ENCODE assay signal across 18 cellular contexts in genomic region chr22:37601203-37601539, GRCh38. TPM values are rescaled to one million over a fixed set of nuclear protein-coding genes. Genes with fewer than 3 reads are reported as not detected.
A peak's percentile ranks its signal among the peaks of the same experiment; 100 is the strongest.
DNase-seq lines count a peak whose midpoint lies in the region; ATAC-seq, FAIRE-seq and TF ChIP-seq lines count a peak whose summit lies in the region.
"Had no signal": no experiment of that assay in that cellular context is flagged by ENCODE, and none has a peak within 500 bp of the region (broad histone marks: within the 10 kb centered on the region; RNA-seq: fewer than 3 reads in every experiment).

No MANE protein-coding gene starts in this region.

- no peak for DNase-seq in A673 (ENCODE audit: low spot score)
- no peak for DNase-seq in GM12878 (ENCODE audit: low read depth, low spot score)
- DNase-seq in DMS53 treated with DMSO at 0.1 percent for 48 hours (lab: John Stamatoyannopoulos, UW; ENCODE audit: unreplicated experiment) = no peak
- no peak for DNase-seq in stimulated activated naive CD8-positive, alpha-beta T cell treated with anti-CD3 and anti-CD28 coated beads, Interleukin-15, Interleukin-2, amounts not matched to agents 100 U/mL and 50 U/mL, for 24 hours
- no peak for DNase-seq in upper lobe of left lung
- DNase-seq: activated CD4-positive, alpha-beta T cell treated with anti-CD3 and anti-CD28 coated beads for 1 hour; heart left ventricle; naive thymus-derived CD4-positive, alpha-beta T cell; NCI-H187; stimulated activated CD4-positive, alpha-beta T cell treated with anti-CD3 and anti-CD28 coated beads, Interleukin-2, amount 100 ng/mL, for 48 hours had no signal

- no peaks in the 10 kb centered on the region for H3K27me3 ChIP-seq in A673 (replicated peaks; ENCODE audit: insufficient read depth, low read depth, low read length, poor library complexity)
- H3K27me3 ChIP-seq in HUES6 (ENCODE audit: control insufficient read depth, insufficient read depth, low read length) = no peaks in the 10 kb centered on the region
- H3K27me3 ChIP-seq in GM12878 (replicated peaks in 1 of 2; ENCODE audit: control insufficient read depth in 2 of 2, insufficient read depth in 2 of 2, low read length in 1 of 2) = no peaks in the 10 kb centered on the region
- H3K27me3 ChIP-seq in mucosa of rectum (ENCODE audit: control insufficient read depth in 2 of 2, insufficient read depth in 2 of 2, low read length in 2 of 2) = no peaks in the 10 kb centered on the region
- no peaks in the 10 kb centered on the region for H3K27me3 ChIP-seq in upper lobe of left lung
- H3K27me3 ChIP-seq: heart left ventricle, left lung had no signal

- CTCF ChIA-PET in A673 (lab: Charles Lee) (no interaction called here), GM12878 (lab: Yijun Ruan, JAX) (interaction anchor here (0.9 to 11.4 kb wide), 2 partner anchors 10 to 43 kb away, joined by 4 to 140 read pairs; no protein-coding TSS in a partner anchor)

- TF ChIP-seq RAD21 in GM12878 (IDR thresholded peaks at IDR 0.05; ENCODE audit: insufficient read depth, low read depth, low read length) = no peak

- no peak for FAIRE-seq in GM12878 (lab: Jason Lieb, UNC)
- FAIRE-seq: colon, RCC 7860, urothelium cell line had no signal

- TF ChIP-seq EP300 in GM12878 (IDR thresholded peaks at IDR 0.05; ENCODE audit: borderline replicate concordance in 1 of 2, control insufficient read depth in 1 of 2, low read depth in 2 of 2, low read length in 2 of 2) (no peak), upper lobe of left lung (IDR thresholded peaks at IDR 0.05) (no peak)

- RAD21 ChIA-PET in GM12878 (lab: Charles Lee; ENCODE audit: unreplicated experiment) = interaction anchor here (1.2 kb wide), 1 partner anchor 10 kb away, joined by 4 read pairs; no protein-coding TSS in a partner anchor

- H3K27ac ChIP-seq in A673 (ENCODE audit: low read depth, low read length, poor library complexity, severe bottlenecking) = no peak overlapping the region
- no peak overlapping the region for H3K27ac ChIP-seq in HUES6 (ENCODE audit: low read depth, low read length)
- H3K27ac ChIP-seq in GM12878 (ENCODE audit: control insufficient read depth, insufficient read depth) = no peak overlapping the region
- H3K27ac ChIP-seq in mucosa of rectum (ENCODE audit: low read depth in 2 of 2, low read length in 2 of 2) = peak overlapping the region; percentile 77 to 79
- H3K27ac ChIP-seq in upper lobe of left lung = peak overlapping the region in 2 of 4 donors; percentile 17 to 41
- H3K27ac ChIP-seq: heart left ventricle, left lung had no signal

- SMC1A ChIA-PET in GM12878 (lab: Charles Lee; ENCODE audit: uncharacterized antibody, unreplicated experiment) = interaction anchor here (0.8 to 1.8 kb wide), 2 partner anchors 9 kb away, joined by 4 to 6 read pairs; no protein-coding TSS in a partner anchor

- TF ChIP-seq POLR2A in GM12878 (IDR thresholded peaks at IDR 0.05; ENCODE audit: low read depth, low read length) (no peak), upper lobe of left lung (IDR thresholded peaks at IDR 0.05) (no peak)

- no peak overlapping the region; the same call in 1 of the 2 replicates for H2AFZ ChIP-seq in GM12878 (ENCODE audit: control insufficient read depth, low read depth, low read length)

- H3K4me3 ChIP-seq in A673 (ENCODE audit: low read depth, low read length, poor library complexity, severe bottlenecking) = peak overlapping the region; percentile 7
- H3K4me3 ChIP-seq in HUES6 (ENCODE audit: low read depth, low read length) = peak overlapping the region; percentile 31
- H3K4me3 ChIP-seq in GM12878 = no peak overlapping the region
- peak overlapping the region; percentile 19 to 50 for H3K4me3 ChIP-seq in mucosa of rectum (ENCODE audit: low read length in 2 of 2)
- H3K4me3 ChIP-seq in upper lobe of left lung = no peak overlapping the region
- H3K4me3 ChIP-seq: heart left ventricle, left lung had no signal

- in situ Hi-C loops in GM12878 (cut with MboI) = no loop called here

- intact Hi-C loops in A673 (cut with micrococcal nuclease; ENCODE audit: unreplicated experiment) (no loop called here), GM12878 (cut with micrococcal nuclease; ENCODE audit: unreplicated experiment) (no loop called here)

- H3K4me1 ChIP-seq in A673 (ENCODE audit: insufficient read depth, low read length, poor library complexity, severe bottlenecking) = peaks cover 6% of the 10 kb centered on the region
- H3K4me1 ChIP-seq in HUES6 (ENCODE audit: control insufficient read depth, insufficient read depth, low read length) = peaks cover 9% of the 10 kb centered on the region
- peaks cover 2% of the 10 kb centered on the region; the same call in 1 of the 2 replicates for H3K4me1 ChIP-seq in GM12878 (ENCODE audit: control insufficient read depth, insufficient read depth, low read length)
- H3K4me1 ChIP-seq in mucosa of rectum (ENCODE audit: control insufficient read depth in 2 of 2, insufficient read depth in 2 of 2, low read length in 2 of 2) = peaks cover 10 to 15% of the 10 kb centered on the region in 2 donors
- H3K4me1 ChIP-seq in upper lobe of left lung = peaks cover 5 to 13% (median 12%) of the 10 kb centered on the region in 4 donors

- H3K4me2 ChIP-seq in GM12878 (ENCODE audit: control insufficient read depth, insufficient read depth) = peak overlapping the region; percentile 28

- H3K9me3 ChIP-seq in A673 (ENCODE audit: low read depth, low read length, poor library complexity, severe bottlenecking) (no peaks in the 10 kb centered on the region), HUES6 (ENCODE audit: control insufficient read depth, insufficient read depth, low read depth, low read length) (no peaks in the 10 kb centered on the region), GM12878 (replicated peaks; ENCODE audit: control insufficient read depth, insufficient read depth, low read length) (no peaks in the 10 kb centered on the region), mucosa of rectum (ENCODE audit: control insufficient read depth in 2 of 2, low read length in 2 of 2) (no peaks in the 10 kb centered on the region), upper lobe of left lung (no peaks in the 10 kb centered on the region)
- H3K9me3 ChIP-seq: heart left ventricle, left lung had no signal

- ATAC-seq in GM12878 (peak; percentile 41), GM21360 (IDR thresholded peaks at IDR 0.05; ENCODE audit: unreplicated experiment) (no peak), upper lobe of left lung (ENCODE audit: low FRiP score in 2 of 2) (no peak)
- no peak for ATAC-seq in stimulated activated naive CD8-positive, alpha-beta T cell treated with anti-CD3 and anti-CD28 coated beads, Interleukin-15, Interleukin-2, amounts not matched to agents 100 U/mL and 50 U/mL, for 24 hours
- ATAC-seq: naive thymus-derived CD4-positive, alpha-beta T cell had no signal

- no peak overlapping the region for H3K9ac ChIP-seq in HUES6 (ENCODE audit: low read length)
- H3K9ac ChIP-seq in GM12878 (ENCODE audit: control insufficient read depth, insufficient read depth, low read length) = no peak overlapping the region
- peak overlapping the region; percentile 56 to 68 for H3K9ac ChIP-seq in mucosa of rectum (ENCODE audit: low read depth in 1 of 2, low read length in 2 of 2)

- H3K36me3 ChIP-seq in A673 (ENCODE audit: insufficient read depth, low read length, poor library complexity, severe bottlenecking) (no peaks in the 10 kb centered on the region), HUES6 (ENCODE audit: control insufficient read depth, insufficient read depth, low read length) (no peaks in the 10 kb centered on the region), GM12878 (ENCODE audit: control insufficient read depth in 2 of 2, insufficient read depth in 2 of 2, low read length in 1 of 2) (no peaks in the 10 kb centered on the region), mucosa of rectum (ENCODE audit: control insufficient read depth in 2 of 2, insufficient read depth in 2 of 2, low read length in 2 of 2) (no peaks in the 10 kb centered on the region), upper lobe of left lung (no peaks in the 10 kb centered on the region)
- H3K36me3 ChIP-seq: heart left ventricle, left lung had no signal

- TF ChIP-seq CTCF in A673 (conservative IDR thresholded peaks at IDR 0.05; ENCODE audit: low read depth, low read length) (no peak), GM12878 (IDR thresholded peaks at IDR 0.05 in 2 of 3, conservative IDR thresholded peaks at IDR 0.05 in 1 of 3; ENCODE audit: control insufficient read depth in 2 of 3, extremely low read depth in 1 of 3, insufficient read depth in 1 of 3, low read depth in 3 of 3, low read length in 3 of 3) (no peak), upper lobe of left lung (IDR thresholded peaks at IDR 0.05) (no peak)

- POLR2A ChIA-PET in A673 (lab: Charles Lee; ENCODE audit: low non-redundant PET) = no interaction called here
- POLR2A ChIA-PET in GM12878 (lab: Charles Lee) = interaction anchor here (0.5 to 1.0 kb wide), 3 partner anchors 9 to 306 kb away, joined by 3 to 4 read pairs (median 4); partner anchors contain the start of gene LGALS2

- 0% methylated on average over 4 of the region's 4 CpGs for WGBS in GM12878 (ENCODE audit: insufficient coverage, insufficient replicate concordance, low lambda C conversion rate, missing lambda C conversion rate)
- 46 to 61% methylated on average over 4 of the region's 4 CpGs for WGBS in upper lobe of left lung, 2 donors

- H3K79me2 ChIP-seq in GM12878 (ENCODE audit: control insufficient read depth, insufficient read depth, low read length) = no peaks in the 10 kb centered on the region

- BruUV-seq in A673 (replicated peaks; lab: Mats Ljungman, UMichigan) (no TSS peak), GM12878 (replicated peaks; lab: Mats Ljungman, UMichigan) (no TSS peak)

- H4K20me1 ChIP-seq in GM12878 (ENCODE audit: control insufficient read depth, insufficient read depth) = no peaks in the 10 kb centered on the region

RNA-seq across cellular contexts. Expression of gene GGA1, which starts 7.5 kb away (rescaled TPM):
- total RNA-seq in A673 (2021) (74.6 and 79.4 TPM in 2 replicates), GM12878 (2014; rRNA removed) (43.1 and 53.4 TPM in 2 replicates), GM12878 (2014; rRNA removed; fragmentation: Illumina TruSeq; extraction: Trizol) (29.1 and 30.4 TPM in 2 replicates), GM12878 (2021) (55.0 and 63.4 TPM in 2 replicates), upper lobe of left lung (100 to 1,000 TPM in 2 of 6 donors, 10 to 100 TPM in 4; 52.4 to 226 (median 68.3) TPM)
- 185 and 204 TPM in 2 replicates for total RNA-seq in GM12878 (2013; cell fraction: nucleolus; rRNA removed)
- polyA plus RNA-seq in GM12878 (2011; ENCODE audit: low read depth) = 20.6 TPM
- polyA plus RNA-seq in GM12878 (2011; rRNA removed) (38.7 and 43.7 TPM in 2 replicates), GM12878 (2014; fragmentation: Illumina TruSeq; extraction: Trizol) (23.4 and 31.6 TPM in 2 replicates), GM12878 (2014; fragmentation: Nextera tagmentation; extraction: Ambion mirVana) (1 to 10 TPM; 1.4 to 4.8 TPM), GM12878 (2014; rRNA removed) (77.8 and 79.4 TPM in 2 replicates), GM12878 (2016; fragmentation: Nextera tagmentation; extraction: Ambion mirVana) (10 to 100 TPM; 45.0 to 48.0 TPM)
- polyA plus RNA-seq in GM12878 (2011; cell fraction: cytosol; rRNA removed) = 29.0 and 49.3 TPM in 2 replicates
- 214 and 255 TPM in 2 replicates for polyA plus RNA-seq in GM12878 (2011; cell fraction: nucleus; rRNA removed)
- 46.2 and 48.1 TPM in 2 replicates for polyA plus RNA-seq in GM12878 (2012)
- 30.1 and 54.2 TPM in 2 replicates for polyA minus RNA-seq in GM12878 (2011; rRNA and poly(A)+ RNA removed)
- 15.8 and 17.6 TPM in 2 replicates for polyA minus RNA-seq in GM12878 (2011; cell fraction: cytosol; rRNA and poly(A)+ RNA removed)
- polyA minus RNA-seq in GM12878 (2011; cell fraction: nucleus; rRNA and poly(A)+ RNA removed) = 45.1 and 75.9 TPM in 2 replicates

RNA-seq across cellular contexts. Expression of gene LGALS2, which starts 21.3 kb away (rescaled TPM):
- not detected in 2 replicates for total RNA-seq in A673 (2021)
- not detected in 2 replicates for total RNA-seq in GM12878 (2013; cell fraction: nucleolus; rRNA removed)
- 0.56 and 0.60 TPM in 2 replicates for total RNA-seq in GM12878 (2014; rRNA removed)
- 0.58 and 0.69 TPM in 2 replicates for total RNA-seq in GM12878 (2014; rRNA removed; fragmentation: Illumina TruSeq; extraction: Trizol)
- 0.67 and 0.85 TPM in 2 replicates for total RNA-seq in GM12878 (2021)
- polyA plus RNA-seq in GM12878 (2011; ENCODE audit: low read depth) = not detected
- polyA plus RNA-seq in GM12878 (2011; rRNA removed) = 1.2 and 2.7 TPM in 2 replicates
- 1.7 TPM in 2 replicates for polyA plus RNA-seq in GM12878 (2011; cell fraction: cytosol; rRNA removed)
- 0.41 and 0.51 TPM in 2 replicates for polyA plus RNA-seq in GM12878 (2011; cell fraction: nucleus; rRNA removed)
- polyA plus RNA-seq in GM12878 (2012) = 0.24 and 0.43 TPM in 2 replicates
- 0.56 TPM in 1 of 2 replicates, not detected in the other for polyA plus RNA-seq in GM12878 (2014; fragmentation: Illumina TruSeq; extraction: Trizol)
- 1 to 10 TPM; 1.8 to 2.9 TPM for polyA plus RNA-seq in GM12878 (2014; fragmentation: Nextera tagmentation; extraction: Ambion mirVana)
- 0.77 and 1.9 TPM in 2 replicates for polyA plus RNA-seq in GM12878 (2014; rRNA removed)
- under 1 TPM in 1 of 2 experiments, not detected in 1; 0.38 TPM for polyA plus RNA-seq in GM12878 (2016; fragmentation: Nextera tagmentation; extraction: Ambion mirVana)
- polyA minus RNA-seq in GM12878 (2011; rRNA and poly(A)+ RNA removed) = 0.46 and 0.95 TPM in 2 replicates
- not detected in 2 replicates for polyA minus RNA-seq in GM12878 (2011; cell fraction: cytosol; rRNA and poly(A)+ RNA removed)
- polyA minus RNA-seq in GM12878 (2011; cell fraction: nucleus; rRNA and poly(A)+ RNA removed) = not detected in 2 replicates
- 1 to 10 TPM in 3 of 6 donors, not detected in 3; 1.4 to 4.2 (median 2.0) TPM for total RNA-seq in upper lobe of left lung
- total RNA-seq: esophagus mucosa had no signal

RNA-seq across cellular contexts. Expression of gene SH3BP1, which starts 38.3 kb away (rescaled TPM):
- total RNA-seq in A673 (2021) (12.9 and 22.7 TPM in 2 replicates), GM12878 (2014; rRNA removed) (34.0 and 37.5 TPM in 2 replicates), GM12878 (2014; rRNA removed; fragmentation: Illumina TruSeq; extraction: Trizol) (16.8 and 17.9 TPM in 2 replicates), GM12878 (2021) (67.0 and 70.5 TPM in 2 replicates), upper lobe of left lung (10 to 100 TPM; 11.4 to 58.7 (median 31.1) TPM)
- total RNA-seq in GM12878 (2013; cell fraction: nucleolus; rRNA removed) = 73.5 and 76.3 TPM in 2 replicates
- polyA plus RNA-seq in GM12878 (2011; ENCODE audit: low read depth) = 126 TPM
- polyA plus RNA-seq in GM12878 (2011; rRNA removed) (14.5 and 27.0 TPM in 2 replicates), GM12878 (2014; fragmentation: Illumina TruSeq; extraction: Trizol) (22.9 and 58.6 TPM in 2 replicates), GM12878 (2014; fragmentation: Nextera tagmentation; extraction: Ambion mirVana) (1 to 10 TPM in 1 of 2 experiments, under 1 TPM in 1; 0.29 to 1.1 TPM), GM12878 (2014; rRNA removed) (31.7 and 43.3 TPM in 2 replicates), GM12878 (2016; fragmentation: Nextera tagmentation; extraction: Ambion mirVana) (1 to 10 TPM; 4.8 to 9.9 TPM)
- polyA plus RNA-seq in GM12878 (2011; cell fraction: cytosol; rRNA removed) = 37.4 and 46.9 TPM in 2 replicates
- polyA plus RNA-seq in GM12878 (2011; cell fraction: nucleus; rRNA removed) = 135 and 140 TPM in 2 replicates
- polyA plus RNA-seq in GM12878 (2012) = 56.7 and 111 TPM in 2 replicates
- 39.4 and 47.3 TPM in 2 replicates for polyA minus RNA-seq in GM12878 (2011; rRNA and poly(A)+ RNA removed)
- 11.4 and 39.4 TPM in 2 replicates for polyA minus RNA-seq in GM12878 (2011; cell fraction: cytosol; rRNA and poly(A)+ RNA removed)
- polyA minus RNA-seq in GM12878 (2011; cell fraction: nucleus; rRNA and poly(A)+ RNA removed) = 33.5 and 50.5 TPM in 2 replicates

RNA-seq across cellular contexts. Expression of gene CDC42EP1, which starts 40.9 kb away (rescaled TPM):
- total RNA-seq in A673 (2021) = 1.1 and 1.6 TPM in 2 replicates
- not detected in 2 replicates for total RNA-seq in GM12878 (2013; cell fraction: nucleolus; rRNA removed)
- not detected in 2 replicates for total RNA-seq in GM12878 (2014; rRNA removed)
- total RNA-seq in GM12878 (2014; rRNA removed; fragmentation: Illumina TruSeq; extraction: Trizol) = not detected in 2 replicates
- 0.19 and 0.33 TPM in 2 replicates for total RNA-seq in GM12878 (2021)
- polyA plus RNA-seq in GM12878 (2011; ENCODE audit: low read depth) = not detected
- polyA plus RNA-seq in GM12878 (2011; rRNA removed) = not detected in 2 replicates
- polyA plus RNA-seq in GM12878 (2011; cell fraction: cytosol; rRNA removed) = not detected in 2 replicates
- polyA plus RNA-seq in GM12878 (2011; cell fraction: nucleus; rRNA removed) = 0.04 and 0.06 TPM in 2 replicates
- not detected in 2 replicates for polyA plus RNA-seq in GM12878 (2012)
- not detected in 2 replicates for polyA plus RNA-seq in GM12878 (2014; fragmentation: Illumina TruSeq; extraction: Trizol)
- not detected for polyA plus RNA-seq in GM12878 (2014; fragmentation: Nextera tagmentation; extraction: Ambion mirVana)
- 0.04 TPM in 1 of 2 replicates, not detected in the other for polyA plus RNA-seq in GM12878 (2014; rRNA removed)
- polyA plus RNA-seq in GM12878 (2016; fragmentation: Nextera tagmentation; extraction: Ambion mirVana) = under 1 TPM in 1 of 2 experiments, not detected in 1; 0.09 TPM
- not detected in 2 replicates for polyA minus RNA-seq in GM12878 (2011; rRNA and poly(A)+ RNA removed)
- 0.42 and 0.67 TPM in 2 replicates for polyA minus RNA-seq in GM12878 (2011; cell fraction: cytosol; rRNA and poly(A)+ RNA removed)
- 0.19 TPM in 1 of 2 replicates, not detected in the other for polyA minus RNA-seq in GM12878 (2011; cell fraction: nucleus; rRNA and poly(A)+ RNA removed)
- total RNA-seq in upper lobe of left lung = 10 to 100 TPM; 38.8 to 81.7 (median 67.5) TPM
- polyA plus RNA-seq: naive thymus-derived CD4-positive, alpha-beta T cell had no signal

RNA-seq across cellular contexts. Expression of gene PDXP, which starts 57.4 kb away (rescaled TPM):
- total RNA-seq in A673 (2021) (57.3 and 63.5 TPM in 2 replicates), GM12878 (2014; rRNA removed) (36.8 and 41.1 TPM in 2 replicates), GM12878 (2014; rRNA removed; fragmentation: Illumina TruSeq; extraction: Trizol) (27.2 and 29.7 TPM in 2 replicates), GM12878 (2021) (38.6 and 44.7 TPM in 2 replicates), upper lobe of left lung (10 to 100 TPM in 1 of 6 donors, 1 to 10 TPM in 5; 2.1 to 11.1 (median 8.7) TPM)
- total RNA-seq in GM12878 (2013; cell fraction: nucleolus; rRNA removed) = 7.4 and 8.6 TPM in 2 replicates
- polyA plus RNA-seq in GM12878 (2011; ENCODE audit: low read depth) = 14.9 TPM
- polyA plus RNA-seq in GM12878 (2011; rRNA removed) (25.4 and 39.4 TPM in 2 replicates), GM12878 (2014; fragmentation: Illumina TruSeq; extraction: Trizol) (30.1 and 40.0 TPM in 2 replicates), GM12878 (2014; fragmentation: Nextera tagmentation; extraction: Ambion mirVana) (10 to 100 TPM in 1 of 2 experiments, 1 to 10 TPM in 1; 9.8 to 15.2 TPM), GM12878 (2014; rRNA removed) (56.7 and 57.9 TPM in 2 replicates), GM12878 (2016; fragmentation: Nextera tagmentation; extraction: Ambion mirVana) (1 to 10 TPM; 4.4 to 4.8 TPM)
- 66.8 and 73.1 TPM in 2 replicates for polyA plus RNA-seq in GM12878 (2011; cell fraction: cytosol; rRNA removed)
- polyA plus RNA-seq in GM12878 (2011; cell fraction: nucleus; rRNA removed) = 26.0 and 35.5 TPM in 2 replicates
- 17.7 and 26.5 TPM in 2 replicates for polyA plus RNA-seq in GM12878 (2012)
- polyA minus RNA-seq in GM12878 (2011; rRNA and poly(A)+ RNA removed) = 22.2 and 37.3 TPM in 2 replicates
- 11.4 and 17.4 TPM in 2 replicates for polyA minus RNA-seq in GM12878 (2011; cell fraction: cytosol; rRNA and poly(A)+ RNA removed)
- 7.3 and 9.7 TPM in 2 replicates for polyA minus RNA-seq in GM12878 (2011; cell fraction: nucleus; rRNA and poly(A)+ RNA removed)

Comparison
In these comparisons a context has a peak if more than half of its experiments do, and no peak if none do; other contexts are left out.
1. H3K27ac ChIP-seq: peak in mucosa of rectum (2 of 2); none in A673 (single experiment), HUES6 (single experiment) and GM12878 (single experiment).
2. H3K4me3 ChIP-seq: peak in A673 (single experiment), HUES6 (single experiment) and mucosa of rectum (2 of 2); none in GM12878 (single experiment) and upper lobe of left lung (0 of 4).
3. H3K9ac ChIP-seq: peak in mucosa of rectum (2 of 2); none in HUES6 (single experiment) and GM12878 (single experiment).